In the genomic region with DNA sequence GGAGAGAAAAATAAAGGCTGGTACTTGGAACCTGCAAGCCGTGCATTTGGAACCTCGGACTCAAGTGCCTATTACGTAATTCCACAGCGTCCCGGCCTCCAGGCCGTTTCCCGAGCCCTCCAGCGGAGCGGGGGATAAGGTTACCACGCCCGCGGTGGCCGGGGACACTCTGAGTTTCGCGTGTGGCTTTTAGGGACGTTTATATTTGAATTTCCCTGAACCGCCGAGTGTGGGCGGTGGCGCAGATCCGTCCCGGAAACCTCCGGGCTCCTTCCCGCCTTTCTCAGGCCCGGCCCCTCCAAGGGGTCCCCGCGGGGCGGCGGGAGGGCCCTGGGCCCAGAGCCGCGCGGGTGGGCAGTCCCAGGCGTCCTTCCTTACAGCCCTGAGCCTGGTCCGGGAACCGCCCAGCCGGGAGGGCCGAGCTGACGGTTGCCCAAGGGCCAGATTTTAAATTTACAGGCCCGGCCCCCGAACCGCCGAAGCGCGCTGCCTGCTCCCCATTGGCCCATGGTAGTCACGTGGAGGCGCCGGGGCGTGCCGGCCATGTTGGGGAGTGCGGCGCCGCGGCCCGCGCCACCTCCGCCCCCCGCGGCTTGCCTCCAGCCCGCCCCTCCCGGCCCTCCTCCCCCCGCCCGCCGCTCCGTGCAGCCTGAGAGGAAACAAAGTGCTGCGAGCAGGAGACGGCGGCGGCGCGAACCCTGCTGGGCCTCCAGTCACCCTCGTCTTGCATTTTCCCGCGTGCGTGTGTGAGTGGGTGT, we compare ENCODE assay signal across 1 cellular context.
TF ChIP-seq lines count a peak whose summit lies in the region.

LMNB1 (plus strand) TSS at position 638 of the 758 bp plus-strand sequence. CDS start 373 bp downstream, outside the sequence.

TF ChIP-seq in GM12878, 131 proteins besides CTCF, POLR2A, EP300 and RAD21 (continued from another document):
- TF ChIP-seq TCF12 (IDR thresholded peaks at IDR 0.05; ENCODE audit: low read depth, low read length) = no peak
- no peak for TF ChIP-seq BMI1 (IDR thresholded peaks at IDR 0.05; ENCODE audit: borderline replicate concordance)
- no peak; the same call in 1 of the 2 replicates for TF ChIP-seq PAX5 (IDR thresholded peaks at IDR 0.05; ENCODE audit: borderline replicate concordance, low read depth, low read length)
- TF ChIP-seq RCOR1 (conservative IDR thresholded peaks at IDR 0.05; ENCODE audit: low read depth, low read length) = no peak
- TF ChIP-seq SMAD1 (IDR thresholded peaks at IDR 0.05; ENCODE audit: low read depth, partially characterized antibody) = no peak
- TF ChIP-seq, protein P1, sequence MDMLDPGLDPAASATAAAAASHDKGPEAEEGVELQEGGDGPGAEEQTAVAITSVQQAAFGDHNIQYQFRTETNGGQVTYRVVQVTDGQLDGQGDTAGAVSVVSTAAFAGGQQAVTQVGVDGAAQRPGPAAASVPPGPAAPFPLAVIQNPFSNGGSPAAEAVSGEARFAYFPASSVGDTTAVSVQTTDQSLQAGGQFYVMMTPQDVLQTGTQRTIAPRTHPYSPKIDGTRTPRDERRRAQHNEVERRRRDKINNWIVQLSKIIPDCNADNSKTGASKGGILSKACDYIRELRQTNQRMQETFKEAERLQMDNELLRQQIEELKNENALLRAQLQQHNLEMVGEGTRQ (IDR thresholded peaks at IDR 0.05; ENCODE audit: borderline replicate concordance, low read depth, low read length) = peak; percentile 89
- 0 out of 2 replicates have a peak, but pooled peaks have one; percentile 7 for TF ChIP-seq PKNOX1 (IDR thresholded peaks at IDR 0.05)
- no peak for TF ChIP-seq CUX1 (IDR thresholded peaks at IDR 0.05; ENCODE audit: insufficient replicate concordance, low read depth, low read length)
- no peak for TF ChIP-seq STAT3 (IDR thresholded peaks at IDR 0.05; ENCODE audit: low read depth, low read length)
- no peak for TF ChIP-seq ZBTB4 (CRISPR knock-in tag; IDR thresholded peaks at IDR 0.05)
